Comparison of ENCODE assay signal across 10 cellular contexts in the genomic region with DNA sequence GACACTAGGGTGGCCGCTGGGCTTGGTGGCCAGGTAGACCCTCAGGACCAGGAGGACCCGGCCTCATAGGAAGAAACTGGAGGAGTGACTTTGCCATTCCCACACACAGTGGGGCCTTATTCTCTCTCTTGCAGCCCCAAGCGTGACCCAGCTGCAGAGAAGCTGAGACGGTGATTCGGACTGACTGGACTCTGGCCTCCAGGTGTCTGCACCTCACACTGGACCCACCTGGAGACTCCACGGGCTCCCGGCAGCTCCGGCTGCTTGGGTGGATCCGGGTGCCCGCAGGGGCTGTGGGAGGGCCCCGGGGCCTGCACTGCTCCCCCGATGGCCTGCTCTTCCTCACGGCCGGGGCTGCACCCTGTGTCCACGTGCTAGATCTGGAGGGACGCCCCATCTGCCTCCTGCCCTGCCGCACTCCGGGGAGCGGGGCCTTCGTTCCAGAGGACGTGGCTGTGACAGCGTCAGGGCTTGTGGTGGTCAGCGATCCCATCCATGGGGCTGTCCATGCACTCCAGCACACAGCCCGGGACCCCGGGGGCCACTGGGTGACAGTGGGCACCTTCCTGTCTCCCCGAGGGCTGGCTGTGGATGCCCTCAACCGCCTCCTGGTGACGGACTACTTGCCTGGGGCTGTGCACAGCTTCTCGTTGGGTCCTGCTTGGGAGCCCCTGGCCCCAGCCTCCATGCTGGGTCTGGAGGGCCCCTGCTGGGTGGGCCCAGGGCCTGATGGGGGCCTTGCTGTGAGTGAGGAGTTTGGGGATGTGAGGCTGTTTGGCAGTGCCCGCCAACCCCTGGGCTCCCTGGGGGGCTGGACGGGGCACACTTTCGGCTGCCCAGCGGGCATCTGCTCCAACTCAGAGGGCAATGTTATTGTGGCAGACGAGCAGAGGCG. TPM values are rescaled to one million over a fixed set of nuclear protein-coding genes. Genes with fewer than 3 reads are reported as not detected.
DNase-seq lines count a peak whose midpoint lies in the region; ATAC-seq and TF ChIP-seq lines count a peak whose summit lies in the region.
"Had no signal": no experiment of that assay in that cellular context is flagged by ENCODE, and none has a peak within 500 bp of the region (broad histone marks: within the 10 kb centered on the region; RNA-seq: fewer than 3 reads in every experiment).

No MANE protein-coding gene starts in this region.

- no peak for DNase-seq in coronary artery (ENCODE audit: low spot score)
- DNase-seq in progenitor cell of endocrine pancreas (ENCODE audit: low spot score, unreplicated experiment): no peak
- no peak for DNase-seq in DMS153 (lab: John Stamatoyannopoulos, UW)
- DNase-seq in stimulated activated naive CD4-positive, alpha-beta T cell treated with Interleukin-2 at 50 U/mL for 16 hours (lab: John Stamatoyannopoulos, UW): no peak
- no peak for DNase-seq in NCI-H524 (lab: John Stamatoyannopoulos, UW)
- DNase-seq: mammary epithelial cell had no signal

- H3K27ac ChIP-seq in C4-2B (peak overlapping the region; percentile 70; the same call in 1 of the 2 replicates), KMS-11 (peak overlapping the region; percentile 61), coronary artery (peak overlapping the region in 1 of 2 donors; percentile 48)

- H3K36me3 ChIP-seq in KMS-11 (ENCODE audit: insufficient read depth): no peaks in the 10 kb centered on the region

- ATAC-seq in HG03108 (IDR thresholded peaks at IDR 0.05; ENCODE audit: unreplicated experiment): no peak

- no peaks in the 10 kb centered on the region for H3K36me3 Mint-ChIP-seq in progenitor cell of endocrine pancreas (ENCODE audit: insufficient read depth)

- H3K27me3 Mint-ChIP-seq in progenitor cell of endocrine pancreas: peaks cover 3% of the 10 kb centered on the region

- peak overlapping the region; percentile 37; the same call in 1 of the 2 replicates for H3K9ac ChIP-seq in KMS-11

- H3K27ac Mint-ChIP-seq in progenitor cell of endocrine pancreas: no peak overlapping the region

- H3K4me3 Mint-ChIP-seq in progenitor cell of endocrine pancreas (ENCODE audit: low read depth): peak overlapping the region; percentile 55

- peaks cover 30% of the 10 kb centered on the region for H3K4me1 ChIP-seq in KMS-11 (ENCODE audit: low read depth, poor library complexity, severe bottlenecking)

- peaks cover 2% of the 10 kb centered on the region; the same call in 1 of the 2 replicates for H3K27me3 ChIP-seq in KMS-11 (ENCODE audit: insufficient read depth, low read depth)

- peak overlapping the region; percentile 44; the same call in 1 of the 2 replicates for H2AFZ ChIP-seq in KMS-11 (ENCODE audit: low read depth)

- no peaks in the 10 kb centered on the region for H3K9me3 Mint-ChIP-seq in progenitor cell of endocrine pancreas (ENCODE audit: low read depth)

- TF ChIP-seq CTCF in C4-2B (conservative IDR thresholded peaks at IDR 0.05) (no peak), KMS-11 (conservative IDR thresholded peaks at IDR 0.05; ENCODE audit: low read depth, low read length) (no peak), coronary artery (IDR thresholded peaks at IDR 0.05) (no peak), progenitor cell of endocrine pancreas (IDR thresholded peaks at IDR 0.05; ENCODE audit: unreplicated experiment) (no peak)

- H3K4me1 Mint-ChIP-seq in progenitor cell of endocrine pancreas (ENCODE audit: low read depth): peaks cover 20% of the 10 kb centered on the region

- peaks cover 9% of the 10 kb centered on the region; the same call in 1 of the 2 replicates for H3K79me2 ChIP-seq in KMS-11 (ENCODE audit: insufficient read depth, low read depth)

- H3K4me2 ChIP-seq in KMS-11: peak overlapping the region; percentile 73

- H3K4me3 ChIP-seq in KMS-11 (IDR thresholded peaks at IDR 0.05; ENCODE audit: insufficient read depth, low read depth, low read length): no peak overlapping the region
- peak overlapping the region; percentile 54 for H3K4me3 ChIP-seq in coronary artery

- no peaks in the 10 kb centered on the region for H4K20me1 ChIP-seq in KMS-11 (ENCODE audit: insufficient read depth)

RNA-seq across cellular contexts. Expression of a gene that starts 0.8 kb away (rescaled TPM):
- total RNA-seq in progenitor cell of endocrine pancreas: 0.51 and 1.4 TPM in 2 replicates

RNA-seq across cellular contexts. Expression of a gene that starts 2.2 kb away (rescaled TPM):
- total RNA-seq in progenitor cell of endocrine pancreas: 109 TPM in 2 replicates

RNA-seq across cellular contexts. Expression of a gene that starts 7.4 kb away (rescaled TPM):
- not detected in 2 replicates for total RNA-seq in progenitor cell of endocrine pancreas
- total RNA-seq: mammary epithelial cell, urinary bladder had no signal

RNA-seq across cellular contexts. Expression of a gene that starts 22.3 kb away (rescaled TPM):
- total RNA-seq in progenitor cell of endocrine pancreas: 29.0 and 30.6 TPM in 2 replicates

RNA-seq across cellular contexts. Expression of a gene that starts 40.1 kb away (rescaled TPM):
- total RNA-seq in progenitor cell of endocrine pancreas: 53.9 and 57.4 TPM in 2 replicates
